Comparison of ENCODE assay signal across 23 cellular contexts in genomic region chr6:164042212-164042611, GRCh38.
"Had no signal": no experiment of that assay in that cellular context is flagged by ENCODE, and none has a peak within 500 bp of the region (broad histone marks: within the 10 kb centered on the region; RNA-seq: fewer than 3 reads in every experiment).

No MANE protein-coding gene starts in this region.

- H3K36me3 Mint-ChIP-seq: natural killer cell treated with Interleukin-12 subunit alpha and Interleukin-12 subunit beta and Interleukin-15 and Interleukin-18, amount 100 ng/mL, for 72 hours; stimulated activated memory B cell treated with anti-CD40 and anti-IgM and Interleukin-4, amounts not matched to agents 10 μg/mL and 1 μg/mL and 100 μg/mL, for 72 hours had no signal

- H3K36me3 ChIP-seq: left ventricle myocardium inferior, lower lobe of right lung, neural progenitor cell, ovary, right lobe of liver, spleen, tibial nerve, upper lobe of right lung had no signal

- H3K4me1 ChIP-seq: foreskin keratinocyte, lower lobe of right lung, neural progenitor cell, right lobe of liver, testis, tibial nerve, upper lobe of right lung had no signal

- H3K27me3 ChIP-seq: foreskin keratinocyte, hepatocyte, neural progenitor cell, ovary, right lobe of liver, spleen, testis, tibial nerve, upper lobe of right lung had no signal

- DNase-seq: foreskin keratinocyte; kidney; left cardiac atrium; left ventricle myocardium inferior; lower lobe of right lung; mesenchymal stem cell; nucleus accumbens; ovary; right lobe of liver; spleen; stimulated activated CD4-positive, alpha-beta T cell treated with anti-CD3 and anti-CD28 coated beads, Interleukin-15, amount 100 ng/mL, for 24 hours; stimulated activated CD4-positive, alpha-beta T cell treated with anti-CD3 and anti-CD28 coated beads, Interleukin-1b, Interleukin-23, amount 100 ng/mL, for 48 hours; stimulated activated CD4-positive, alpha-beta T cell treated with anti-CD3 and anti-CD28 coated beads, Interleukin-4, amount 100 ng/mL, for 24 hours; stimulated activated naive CD8-positive, alpha-beta T cell treated with anti-CD3 and anti-CD28 coated beads, Interleukin-15, amount 100 ng/mL, for 72 hours; testis; upper lobe of right lung had no signal

- H3K27me3 Mint-ChIP-seq: progenitor cell of endocrine pancreas had no signal

- H3K27ac Mint-ChIP-seq: dendritic cell treated with granulocyte-macrophage colony-stimulating factor and Interleukin-4, amounts not matched to agents 40 ng/mL and 50 ng/mL, for 4 days; natural killer cell treated with Interleukin-12 subunit alpha and Interleukin-12 subunit beta and Interleukin-15 and Interleukin-18, amount 100 ng/mL, for 72 hours; neural progenitor cell; progenitor cell of endocrine pancreas; stimulated activated memory B cell treated with anti-CD40 and anti-IgM and Interleukin-4, amounts not matched to agents 10 μg/mL and 1 μg/mL and 100 μg/mL, for 72 hours; stimulated activated naive CD8-positive, alpha-beta T cell treated with anti-CD3 and anti-CD28 coated beads, Interleukin-15, amount 100 ng/mL, for 72 hours had no signal

- H3K9ac ChIP-seq: neural progenitor cell had no signal

- H3K4me3 Mint-ChIP-seq: dendritic cell treated with granulocyte-macrophage colony-stimulating factor and Interleukin-4, amounts not matched to agents 40 ng/mL and 50 ng/mL, for 4 days; natural killer cell treated with Interleukin-12 subunit alpha and Interleukin-12 subunit beta and Interleukin-15 and Interleukin-18, amount 100 ng/mL, for 72 hours; neural progenitor cell; stimulated activated memory B cell treated with anti-CD40 and anti-IgM and Interleukin-4, amounts not matched to agents 10 μg/mL and 1 μg/mL and 100 μg/mL, for 72 hours; stimulated activated naive CD8-positive, alpha-beta T cell treated with anti-CD3 and anti-CD28 coated beads, Interleukin-15, amount 100 ng/mL, for 72 hours had no signal

- H3K27ac ChIP-seq: foreskin keratinocyte, hepatocyte, left ventricle myocardium inferior, lower lobe of right lung, neural progenitor cell, ovary, right lobe of liver, spleen, testis, tibial nerve, upper lobe of right lung had no signal

- H3K9me3 ChIP-seq: lower lobe of right lung, ovary, right lobe of liver, testis, upper lobe of right lung had no signal

- H3K4me1 Mint-ChIP-seq: stimulated activated memory B cell treated with anti-CD40 and anti-IgM and Interleukin-4, amounts not matched to agents 10 μg/mL and 1 μg/mL and 100 μg/mL, for 72 hours; stimulated activated naive CD8-positive, alpha-beta T cell treated with anti-CD3 and anti-CD28 coated beads, Interleukin-15, amount 100 ng/mL, for 72 hours had no signal

- H3K4me3 ChIP-seq: hepatocyte, left ventricle myocardium inferior, lower lobe of right lung, neural progenitor cell, ovary, right lobe of liver, spleen, testis, tibial nerve, upper lobe of right lung had no signal

- ATAC-seq: foreskin keratinocyte; right lobe of liver; stimulated activated memory B cell treated with anti-CD40 and anti-IgM and Interleukin-4, amounts not matched to agents 10 μg/mL and 1 μg/mL and 100 μg/mL, for 72 hours; stimulated activated naive CD8-positive, alpha-beta T cell treated with anti-CD3 and anti-CD28 coated beads, Interleukin-15, amount 100 ng/mL, for 72 hours; upper lobe of right lung had no signal
